In the genomic region with DNA sequence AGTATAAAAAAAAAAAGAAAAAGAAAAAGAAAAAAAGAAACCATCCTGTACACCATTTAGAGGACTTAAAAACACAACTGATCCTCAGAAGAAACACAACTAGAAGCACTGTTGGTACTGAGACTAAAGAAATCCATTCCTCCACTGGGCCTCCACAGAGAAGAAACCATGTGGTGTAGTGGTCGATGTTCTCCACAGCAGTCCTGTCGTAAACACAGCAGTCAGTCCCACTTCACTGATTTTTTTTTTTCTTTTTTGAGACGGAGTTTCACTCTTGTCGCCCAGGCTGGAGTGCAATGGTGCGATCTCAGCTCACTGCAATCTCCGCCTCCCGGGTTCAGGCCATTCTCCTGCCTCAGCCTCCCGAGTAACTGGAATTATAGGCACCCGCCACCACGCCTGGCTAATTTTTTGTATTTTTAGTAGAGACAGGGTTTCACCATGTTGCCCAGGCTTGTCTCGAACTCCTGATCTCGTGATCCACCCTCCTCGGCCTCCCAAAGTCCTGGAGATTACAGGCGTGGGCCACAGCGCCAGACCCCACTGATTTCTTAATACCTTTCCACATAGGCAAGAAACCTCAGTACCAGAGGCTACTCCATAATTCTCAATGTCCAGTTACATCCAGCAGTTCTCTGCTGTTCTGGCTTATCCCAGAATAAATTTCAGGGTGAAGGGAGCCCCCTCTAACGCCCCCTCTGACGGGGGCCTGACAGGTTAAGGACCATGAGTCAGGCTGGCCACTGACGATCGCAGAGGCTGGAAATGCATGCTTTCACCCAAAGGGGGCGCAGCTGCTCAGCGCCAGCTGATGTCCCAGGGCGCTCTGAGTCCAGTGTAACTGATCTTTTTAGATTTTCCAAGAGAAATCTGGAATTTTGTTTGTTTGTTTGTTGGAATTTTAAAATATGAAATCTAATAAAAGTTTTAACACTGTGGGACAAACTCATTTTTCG, we compare ENCODE assay signal across 9 cellular contexts. TPM values are rescaled to one million over a fixed set of nuclear protein-coding genes. Genes with fewer than 3 reads are reported as not detected.
DNase-seq lines count a peak whose midpoint lies in the region; ATAC-seq and TF ChIP-seq lines count a peak whose summit lies in the region.
"Had no signal": no experiment of that assay in that cellular context is flagged by ENCODE, and none has a peak within 500 bp of the region (broad histone marks: within the 10 kb centered on the region; RNA-seq: fewer than 3 reads in every experiment).

No MANE protein-coding gene starts in this region.

- H3K36me3 Mint-ChIP-seq in T-helper 2 cell treated with Interferon-gamma antibody and Interleukin-4, amounts not matched to agents 5 μg/mL and 100 μg/mL, for 36 hours (ENCODE audit: low read depth), result no peaks in the 10 kb centered on the region
- H3K36me3 Mint-ChIP-seq in progenitor cell of endocrine pancreas (ENCODE audit: insufficient read depth), result no peaks in the 10 kb centered on the region
- no peaks in the 10 kb centered on the region for H3K36me3 Mint-ChIP-seq in CD8-positive, alpha-beta memory T cell
- no peaks in the 10 kb centered on the region for H3K36me3 Mint-ChIP-seq in stimulated activated memory B cell treated with anti-CD40 and anti-IgM and Interleukin-4, amounts not matched to agents 10 μg/mL and 1 μg/mL and 100 μg/mL, for 72 hours

- H3K9me3 ChIP-seq in CD8-positive, alpha-beta memory T cell (ENCODE audit: low read length), result no peaks in the 10 kb centered on the region

- H3K27me3 ChIP-seq in H7 (ENCODE audit: control insufficient read depth, insufficient read depth, low read length), result 0 out of 2 replicates have a peak, but pooled peaks cover 2% of the 10 kb centered on the region
- no peaks in the 10 kb centered on the region for H3K27me3 ChIP-seq in CD8-positive, alpha-beta memory T cell (ENCODE audit: insufficient read depth, low read length, poor library complexity, severe bottlenecking)

- no peak overlapping the region for H3K4me3 ChIP-seq in H7 (ENCODE audit: insufficient read depth, low read depth, low read length)
- peak overlapping the region; percentile 49 for H3K4me3 ChIP-seq in fibroblast of the aortic adventitia (ENCODE audit: low read depth, low read length)
- no peak overlapping the region for H3K4me3 ChIP-seq in CD8-positive, alpha-beta memory T cell (ENCODE audit: low read length)

- no peaks in the 10 kb centered on the region for H3K36me3 ChIP-seq in H7 (replicated peaks; ENCODE audit: control insufficient read depth, insufficient read depth, low read length)
- H3K36me3 ChIP-seq in CD8-positive, alpha-beta memory T cell (ENCODE audit: insufficient read depth, low read length), result no peaks in the 10 kb centered on the region

- peak; percentile 84 for DNase-seq in AG20443 (ENCODE audit: low spot score)
- peak; percentile 67 for DNase-seq in H7
- peak; percentile 7 for DNase-seq in T-helper 2 cell treated with Interferon-gamma antibody and Interleukin-4, amounts not matched to agents 5 μg/mL and 100 μg/mL, for 36 hours (ENCODE audit: low spot score)
- DNase-seq in fibroblast of the aortic adventitia (ENCODE audit: low read depth), result peak; percentile 62
- no peak for DNase-seq in progenitor cell of endocrine pancreas (ENCODE audit: low spot score, unreplicated experiment)
- no peak for DNase-seq in CD8-positive, alpha-beta memory T cell
- no peak for DNase-seq in NCI-H526 treated with DMSO at 0.1 percent for 48 hours (lab: John Stamatoyannopoulos, UW)

- H3K4me1 ChIP-seq in CD8-positive, alpha-beta memory T cell (ENCODE audit: insufficient read depth, low read length), result no peaks in the 10 kb centered on the region

- POLR2A ChIA-PET in CD8-positive, alpha-beta memory T cell (lab: Charles Lee), result no interaction called here

- CTCF ChIA-PET in CD8-positive, alpha-beta memory T cell (lab: Charles Lee), result interaction anchor here (1.2 kb wide), 1 partner anchor 13 kb away, joined by 4 read pairs; no protein-coding TSS in a partner anchor

- no peak for ATAC-seq in stimulated activated memory B cell treated with anti-CD40 and anti-IgM and Interleukin-4, amounts not matched to agents 10 μg/mL and 1 μg/mL and 100 μg/mL, for 72 hours

- no peak overlapping the region for H3K27ac Mint-ChIP-seq in T-helper 2 cell treated with Interferon-gamma antibody and Interleukin-4, amounts not matched to agents 5 μg/mL and 100 μg/mL, for 36 hours
- no peak overlapping the region for H3K27ac Mint-ChIP-seq in progenitor cell of endocrine pancreas
- no peak overlapping the region for H3K27ac Mint-ChIP-seq in CD8-positive, alpha-beta memory T cell
- no peak overlapping the region for H3K27ac Mint-ChIP-seq in stimulated activated memory B cell treated with anti-CD40 and anti-IgM and Interleukin-4, amounts not matched to agents 10 μg/mL and 1 μg/mL and 100 μg/mL, for 72 hours

- peaks cover 31% of the 10 kb centered on the region for H3K27me3 Mint-ChIP-seq in T-helper 2 cell treated with Interferon-gamma antibody and Interleukin-4, amounts not matched to agents 5 μg/mL and 100 μg/mL, for 36 hours (ENCODE audit: low read depth)
- peaks cover 32% of the 10 kb centered on the region for H3K27me3 Mint-ChIP-seq in progenitor cell of endocrine pancreas
- H3K27me3 Mint-ChIP-seq in CD8-positive, alpha-beta memory T cell, result peaks cover 7 to 10% of the 10 kb centered on the region in 2 donors
- H3K27me3 Mint-ChIP-seq in stimulated activated memory B cell treated with anti-CD40 and anti-IgM and Interleukin-4, amounts not matched to agents 10 μg/mL and 1 μg/mL and 100 μg/mL, for 72 hours, result peaks cover 22% of the 10 kb centered on the region

- H3K4me1 Mint-ChIP-seq in T-helper 2 cell treated with Interferon-gamma antibody and Interleukin-4, amounts not matched to agents 5 μg/mL and 100 μg/mL, for 36 hours (ENCODE audit: low read depth), result no peaks in the 10 kb centered on the region
- peaks cover 5% of the 10 kb centered on the region for H3K4me1 Mint-ChIP-seq in progenitor cell of endocrine pancreas (ENCODE audit: low read depth)
- H3K4me1 Mint-ChIP-seq in CD8-positive, alpha-beta memory T cell, result peaks cover 0 to 3% (median 0%) of the 10 kb centered on the region in 3 donors
- H3K4me1 Mint-ChIP-seq in stimulated activated memory B cell treated with anti-CD40 and anti-IgM and Interleukin-4, amounts not matched to agents 10 μg/mL and 1 μg/mL and 100 μg/mL, for 72 hours, result no peaks in the 10 kb centered on the region

- H3K27ac ChIP-seq in CD8-positive, alpha-beta memory T cell (ENCODE audit: low read depth, low read length), result no peak overlapping the region

- peak; percentile 95 for TF ChIP-seq CTCF in fibroblast of the aortic adventitia (IDR thresholded peaks at IDR 0.05; ENCODE audit: insufficient read depth, low read length)
- peak; percentile 85 for TF ChIP-seq CTCF in progenitor cell of endocrine pancreas (IDR thresholded peaks at IDR 0.05; ENCODE audit: unreplicated experiment)

- H3K4me3 Mint-ChIP-seq in T-helper 2 cell treated with Interferon-gamma antibody and Interleukin-4, amounts not matched to agents 5 μg/mL and 100 μg/mL, for 36 hours, result no peak overlapping the region
- no peak overlapping the region for H3K4me3 Mint-ChIP-seq in progenitor cell of endocrine pancreas (ENCODE audit: low read depth)
- no peak overlapping the region for H3K4me3 Mint-ChIP-seq in CD8-positive, alpha-beta memory T cell
- H3K4me3 Mint-ChIP-seq in stimulated activated memory B cell treated with anti-CD40 and anti-IgM and Interleukin-4, amounts not matched to agents 10 μg/mL and 1 μg/mL and 100 μg/mL, for 72 hours, result no peak overlapping the region

- H3K9me3 Mint-ChIP-seq in T-helper 2 cell treated with Interferon-gamma antibody and Interleukin-4, amounts not matched to agents 5 μg/mL and 100 μg/mL, for 36 hours, result no peaks in the 10 kb centered on the region
- no peaks in the 10 kb centered on the region for H3K9me3 Mint-ChIP-seq in progenitor cell of endocrine pancreas (ENCODE audit: low read depth)
- peaks cover 0 to 5% (median 0%) of the 10 kb centered on the region in 5 donors for H3K9me3 Mint-ChIP-seq in CD8-positive, alpha-beta memory T cell
- H3K9me3 Mint-ChIP-seq in stimulated activated memory B cell treated with anti-CD40 and anti-IgM and Interleukin-4, amounts not matched to agents 10 μg/mL and 1 μg/mL and 100 μg/mL, for 72 hours, result no peaks in the 10 kb centered on the region

RNA-seq across cellular contexts. Expression of a gene that starts 24.8 kb away (rescaled TPM):
- not detected in 2 replicates for total RNA-seq in H7 (2014; rRNA removed; shearing (Covaris generic))
- total RNA-seq in fibroblast of the aortic adventitia (ENCODE audit: low replicate concordance) (not detected in 2 replicates), progenitor cell of endocrine pancreas (0.07 and 0.13 TPM in 2 replicates)
- not detected for total RNA-seq in CD8-positive, alpha-beta memory T cell
- not detected for polyA plus RNA-seq in CD8-positive, alpha-beta memory T cell
- total RNA-seq: glomerular endothelial cell had no signal

RNA-seq across cellular contexts. Expression of a gene that starts 45.3 kb away (rescaled TPM):
- 41.8 and 46.0 TPM in 2 replicates for total RNA-seq in H7 (2014; rRNA removed; shearing (Covaris generic))
- total RNA-seq in fibroblast of the aortic adventitia (ENCODE audit: low replicate concordance) (2.7 and 36.9 TPM in 2 replicates), progenitor cell of endocrine pancreas (9.1 and 10.5 TPM in 2 replicates)
- 10 to 100 TPM; 41.2 to 44.4 TPM for total RNA-seq in CD8-positive, alpha-beta memory T cell
- polyA plus RNA-seq in CD8-positive, alpha-beta memory T cell, result 0.97 TPM

RNA-seq across cellular contexts. Expression of a gene that starts 59.4 kb away (rescaled TPM):
- 1.1 TPM in 1 of 2 replicates, not detected in the other for total RNA-seq in H7 (2014; rRNA removed; shearing (Covaris generic))
- total RNA-seq in fibroblast of the aortic adventitia (ENCODE audit: low replicate concordance), result 1.9 and 2.5 TPM in 2 replicates
- total RNA-seq in progenitor cell of endocrine pancreas, result 0.72 and 1.2 TPM in 2 replicates
- not detected for total RNA-seq in CD8-positive, alpha-beta memory T cell
- polyA plus RNA-seq in CD8-positive, alpha-beta memory T cell, result not detected
- total RNA-seq: glomerular endothelial cell had no signal

RNA-seq across cellular contexts. Expression of a gene that starts 59.5 kb away (rescaled TPM):
- 2.8 and 3.0 TPM in 2 replicates for total RNA-seq in H7 (2014; rRNA removed; shearing (Covaris generic))
- total RNA-seq in fibroblast of the aortic adventitia (ENCODE audit: low replicate concordance) (381 and 408 TPM in 2 replicates), progenitor cell of endocrine pancreas (25.5 and 35.2 TPM in 2 replicates)
- 10 to 100 TPM; 57.0 to 62.8 TPM for total RNA-seq in CD8-positive, alpha-beta memory T cell
- not detected for polyA plus RNA-seq in CD8-positive, alpha-beta memory T cell

Comparison
In these comparisons a context has a peak if more than half of its experiments do, and no peak if none do; other contexts are left out.
1. DNase-seq: peak in AG20443 (single experiment), H7 (single experiment), T-helper 2 cell treated with Interferon-gamma antibody and Interleukin-4, amounts not matched to agents 5 μg/mL and 100 μg/mL, for 36 hours (single experiment) and fibroblast of the aortic adventitia (single experiment); none in progenitor cell of endocrine pancreas (single experiment), CD8-positive, alpha-beta memory T cell (0 of 5) and NCI-H526 treated with DMSO at 0.1 percent for 48 hours (single experiment).